In genomic region chr11:61315260-61315659, GRCh38 we compare ENCODE assay signal across 14 cellular contexts. TPM values are rescaled to one million over a fixed set of nuclear protein-coding genes. Genes with fewer than 3 reads are reported as not detected.
A peak's percentile ranks its signal among the peaks of the same experiment; 100 is the strongest.
DNase-seq lines count a peak whose midpoint lies in the region; ATAC-seq and TF ChIP-seq lines count a peak whose summit lies in the region.
"Had no signal": no experiment of that assay in that cellular context is flagged by ENCODE, and none has a peak within 500 bp of the region (broad histone marks: within the 10 kb centered on the region; RNA-seq: fewer than 3 reads in every experiment).

No MANE protein-coding gene starts in this region.

- no peaks in the 10 kb centered on the region for H3K9me3 ChIP-seq in mammary epithelial cell (replicated peaks; ENCODE audit: insufficient read depth, low read length)
- H3K9me3 ChIP-seq in breast epithelium: no peaks in the 10 kb centered on the region
- no peaks in the 10 kb centered on the region for H3K9me3 ChIP-seq in PC-3 (ENCODE audit: low read length)

- no peaks in the 10 kb centered on the region for H3F3A ChIP-seq in PC-3 (ENCODE audit: low read length, unreplicated experiment)

- H3K4me1 ChIP-seq in mammary epithelial cell (ENCODE audit: insufficient read depth, low read length) (peaks cover 4% of the 10 kb centered on the region), breast epithelium (no peaks in the 10 kb centered on the region), PC-3 (ENCODE audit: insufficient read depth, low read length) (peaks cover 5% of the 10 kb centered on the region; the same call in 1 of the 2 replicates)

- in situ Hi-C loops in mammary epithelial cell (cut with MboI; ENCODE audit: low sequenced_read_pairs in 2 of 2): no loop called here

- H3K36me3 ChIP-seq in mammary epithelial cell (ENCODE audit: insufficient read depth, low read length) (peaks cover 50% of the 10 kb centered on the region), breast epithelium (peaks cover 31% of the 10 kb centered on the region), PC-3 (ENCODE audit: low read depth, low read length) (peaks cover 67% of the 10 kb centered on the region)

- TF ChIP-seq POLR2A in breast epithelium (IDR thresholded peaks at IDR 0.05): no peak

- CTCF ChIA-PET in mammary epithelial cell (lab: Charles Lee; ENCODE audit: low non-redundant PET): interaction anchor here (0.6 kb wide), 2 partner anchors 36 to 71 kb away, joined by 3 to 9 read pairs; no protein-coding TSS in a partner anchor
- CTCF ChIA-PET in PC-3 (lab: Charles Lee): no interaction called here

- H3K4me3 ChIP-seq in mammary epithelial cell (replicated peaks in 1 of 3; ENCODE audit: insufficient read depth in 1 of 3, low read depth in 2 of 3, low read length in 3 of 3) (no peak overlapping the region), breast epithelium (no peak overlapping the region), PC-3 (ENCODE audit: low read length) (no peak overlapping the region), epithelial cell of esophagus (ENCODE audit: low read length) (no peak overlapping the region)

- no peaks in the 10 kb centered on the region for H3K27me3 ChIP-seq in mammary epithelial cell (ENCODE audit: insufficient read depth, low read length)
- no peaks in the 10 kb centered on the region for H3K27me3 ChIP-seq in breast epithelium
- no peaks in the 10 kb centered on the region for H3K27me3 ChIP-seq in PC-3 (ENCODE audit: low read length)

- WGBS in mammary epithelial cell (ENCODE audit: low coverage, missing lambda C conversion rate): 27% methylated on average over 2 of the region's 2 CpGs

- DNase-seq in mammary epithelial cell (peak; percentile 42), breast epithelium (ENCODE audit: low spot score in 2 of 2) (no peak), PC-3 (peak; percentile 66), epithelial cell of esophagus (ENCODE audit: low read depth) (peak; percentile 41), pons (ENCODE audit: low spot score) (no peak), DMS 273 (lab: John Stamatoyannopoulos, UW; ENCODE audit: unreplicated experiment) (no peak)
- DNase-seq: C1 segment of cervical spinal cord; CD4-positive, alpha-beta memory T cell; DMS53; GF-D8; HCEC 1CT; IMR-90 had no signal

- ATAC-seq in PC-3: peak; percentile 97
- ATAC-seq in HG03159 (IDR thresholded peaks at IDR 0.05; ENCODE audit: unreplicated experiment): no peak

- POLR2A ChIA-PET in PC-3 (lab: Charles Lee; ENCODE audit: unreplicated experiment): no interaction called here

- H2AFZ ChIP-seq in mammary epithelial cell (ENCODE audit: low read depth, low read length): no peak overlapping the region
- no peak overlapping the region for H2AFZ ChIP-seq in PC-3 (ENCODE audit: low read length)

- H3K79me2 ChIP-seq in mammary epithelial cell (ENCODE audit: insufficient read depth, low read length): no peaks in the 10 kb centered on the region
- H3K79me2 ChIP-seq in PC-3 (ENCODE audit: low read length): no peaks in the 10 kb centered on the region

- BruUV-seq in mammary epithelial cell (replicated peaks; lab: Mats Ljungman, UMichigan) (no TSS peak), PC-3 (replicated peaks; lab: Mats Ljungman, UMichigan) (no TSS peak)

- H3K27ac ChIP-seq in mammary epithelial cell (ENCODE audit: insufficient read depth, low read depth, low read length): no peak overlapping the region
- H3K27ac ChIP-seq in breast epithelium: no peak overlapping the region
- no peak overlapping the region for H3K27ac ChIP-seq in PC-3 (ENCODE audit: low read length)

- H4K20me1 ChIP-seq in mammary epithelial cell (ENCODE audit: insufficient read depth, low read length) (peaks cover 2% of the 10 kb centered on the region), PC-3 (ENCODE audit: low read length) (no peaks in the 10 kb centered on the region)

- no peak for TF ChIP-seq CTCF in mammary epithelial cell (conservative IDR thresholded peaks at IDR 0.05 in 1 of 2, IDR thresholded peaks at IDR 0.05 in 1 of 2; ENCODE audit: extremely low read depth in 1 of 2, insufficient read depth in 1 of 2, low read depth in 1 of 2, low read length in 2 of 2)
- no peak for TF ChIP-seq CTCF in breast epithelium (IDR thresholded peaks at IDR 0.05)
- no peak for TF ChIP-seq CTCF in PC-3 (conservative IDR thresholded peaks at IDR 0.05; ENCODE audit: low read depth, low read length)
- no peak for TF ChIP-seq CTCF in epithelial cell of esophagus (IDR thresholded peaks at IDR 0.05; ENCODE audit: insufficient read depth, low read depth, low read length, missing control alignments)

- H3K9ac ChIP-seq in mammary epithelial cell (ENCODE audit: insufficient read depth, low read length) (no peak overlapping the region), PC-3 (ENCODE audit: low read length) (no peak overlapping the region)

- intact Hi-C loops in mammary epithelial cell (cut with micrococcal nuclease): no loop called here
- intact Hi-C loops in breast epithelium (cut with DNase I; ENCODE audit: low total_unique reads): no loop called here
- intact Hi-C loops in PC-3 (cut with micrococcal nuclease): no loop called here

- H3K4me2 ChIP-seq in mammary epithelial cell (ENCODE audit: insufficient read depth, low read depth, low read length) (no peak overlapping the region), PC-3 (ENCODE audit: low read length) (no peak overlapping the region)

- H3K9me2 ChIP-seq in PC-3 (replicated peaks; ENCODE audit: low read length): no peaks in the 10 kb centered on the region

- dilution Hi-C loops in mammary epithelial cell (cut with HindIII; ENCODE audit: low sequenced_read_pairs): no loop called here

RNA-seq across cellular contexts. Expression of gene DDB1, which starts 17.6 kb away (rescaled TPM):
- total RNA-seq in mammary epithelial cell: 100 to 1,000 TPM; 214 to 230 TPM
- 225 TPM for polyA plus RNA-seq in mammary epithelial cell
- 327 TPM for polyA minus RNA-seq in mammary epithelial cell
- total RNA-seq in breast epithelium: 100 to 1,000 TPM; 131 to 150 (median 145) TPM
- 450 and 451 TPM in 2 replicates for total RNA-seq in PC-3 (2014; rRNA removed)

RNA-seq across cellular contexts. Expression of gene TKFC, which starts 17.8 kb away (rescaled TPM):
- total RNA-seq in mammary epithelial cell (10 to 100 TPM; 30.0 to 65.3 TPM), breast epithelium (10 to 100 TPM; 15.2 to 34.4 (median 26.9) TPM), PC-3 (2014; rRNA removed) (56.9 and 88.5 TPM in 2 replicates)
- 29.5 TPM for polyA plus RNA-seq in mammary epithelial cell
- 18.2 TPM for polyA minus RNA-seq in mammary epithelial cell

RNA-seq across cellular contexts. Expression of gene VWCE, which starts 20.1 kb away (rescaled TPM):
- total RNA-seq in mammary epithelial cell (under 1 TPM; 0.50 to 0.82 TPM), breast epithelium (1 to 10 TPM in 2 of 3 donors, under 1 TPM in 1; 0.88 to 3.2 (median 2.6) TPM), PC-3 (2014; rRNA removed) (0.15 and 0.35 TPM in 2 replicates)
- 0.34 TPM for polyA plus RNA-seq in mammary epithelial cell
- polyA minus RNA-seq in mammary epithelial cell: not detected
- total RNA-seq: HT-29 had no signal
- polyA plus RNA-seq: CD4-positive, alpha-beta memory T cell had no signal

RNA-seq across cellular contexts. Expression of gene CYB561A3, which starts 46.4 kb away (rescaled TPM):
- total RNA-seq in mammary epithelial cell (10 to 100 TPM; 65.8 to 74.8 TPM), breast epithelium (10 to 100 TPM; 36.7 to 46.9 (median 44.3) TPM), PC-3 (2014; rRNA removed) (51.2 and 58.2 TPM in 2 replicates)
- polyA plus RNA-seq in mammary epithelial cell: 59.4 TPM
- polyA minus RNA-seq in mammary epithelial cell: 78.6 TPM

RNA-seq across cellular contexts. Expression of gene TMEM138, which starts 46.9 kb away (rescaled TPM):
- total RNA-seq in mammary epithelial cell: 10 to 100 TPM; 40.2 to 81.9 TPM
- polyA plus RNA-seq in mammary epithelial cell: 57.8 TPM
- polyA minus RNA-seq in mammary epithelial cell: 31.5 TPM
- total RNA-seq in breast epithelium: 10 to 100 TPM; 24.6 to 38.5 (median 32.8) TPM
- total RNA-seq in PC-3 (2014; rRNA removed): 39.8 and 40.7 TPM in 2 replicates

Comparison
In these comparisons a context has a peak if more than half of its experiments do, and no peak if none do; other contexts are left out.
1. DNase-seq: peak in mammary epithelial cell (single experiment), PC-3 (single experiment) and epithelial cell of esophagus (single experiment); none in breast epithelium (0 of 2), pons (single experiment) and DMS 273 (single experiment).